Comparison of ENCODE assay signal across 8 cellular contexts in the genomic region with DNA sequence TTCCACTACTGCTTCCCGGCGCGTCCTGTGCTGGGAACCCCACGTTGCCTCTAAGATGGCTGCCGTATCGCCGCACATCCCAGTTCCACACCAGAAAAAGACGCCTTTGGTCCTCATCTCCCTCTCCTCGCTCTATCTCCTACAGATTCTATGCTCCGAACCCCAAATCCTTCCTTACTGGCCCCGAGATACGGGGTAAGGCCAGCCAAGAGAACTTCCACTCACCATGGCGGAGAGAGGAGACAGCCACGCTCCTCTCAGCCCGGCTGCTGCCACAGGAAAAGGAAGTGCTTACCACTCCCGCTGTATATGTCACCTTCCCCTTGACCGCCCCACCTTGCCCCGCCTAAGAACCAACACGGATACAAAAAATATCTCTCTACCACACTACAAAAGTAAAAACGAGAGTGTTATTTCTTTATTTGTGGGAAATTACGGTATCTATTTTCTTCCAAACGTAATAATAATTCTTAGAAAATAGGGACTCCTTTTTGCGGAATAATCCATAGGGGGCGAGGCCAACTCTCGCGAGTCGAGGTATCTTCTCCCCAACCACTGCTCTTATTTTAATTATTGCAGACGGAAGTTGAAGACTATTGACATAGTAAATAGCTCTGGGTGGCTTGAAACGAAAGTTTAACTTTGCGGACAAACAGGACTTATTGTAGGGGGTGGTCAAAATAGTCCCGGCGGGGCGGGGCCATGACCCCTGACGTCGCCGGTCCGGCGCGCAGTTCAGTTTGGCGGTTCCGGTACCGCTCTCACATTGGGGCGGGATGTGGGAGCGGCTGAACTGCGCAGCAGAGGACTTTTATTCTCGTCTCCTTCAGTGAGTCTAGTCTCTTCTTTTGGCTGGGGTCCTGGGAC. TPM values are rescaled to one million over a fixed set of nuclear protein-coding genes. Genes with fewer than 3 reads are reported as not detected.
DNase-seq lines count a peak whose midpoint lies in the region; ATAC-seq and TF ChIP-seq lines count a peak whose summit lies in the region.

Gene RPL4 (minus strand): TSS at position 293 of the 867 bp plus-strand sequence. CDS start 65 bp downstream, at position 228.
Gene ZWILCH (plus strand): TSS at position 764 of the 867 bp plus-strand sequence. CDS start 13 bp downstream, at position 777.

- intact Hi-C loops in activated B cell treated with CpG ODN at 0.5 μM for 24 hours (cut with micrococcal nuclease): loop anchor here (1.0 to 10.0 kb wide), 10 partner anchors 7 to 1330 kb away; partner anchors contain the start of genes AAGAB, C15orf61, DIS3L and DPP8

- H3K27ac Mint-ChIP-seq in activated B cell treated with CpG ODN at 0.5 μM for 24 hours: peak within 1 kb of the TSS; percentile 100

- no peaks in the 10 kb centered on the region for H3K9me3 Mint-ChIP-seq in activated B cell treated with CpG ODN at 0.5 μM for 24 hours

- POLR2A ChIA-PET in activated B cell treated with CpG ODN at 0.5 μM for 24 hours (lab: Charles Lee): interaction anchor here (0.5 to 3.5 kb wide), 16 partner anchors 11 to 1931 kb away, joined by 3 to 24 read pairs (median 4); partner anchors contain the start of genes DIS3L, FEM1B, MAP2K1 and RAB11A

- no peaks in the 10 kb centered on the region for H3K27me3 Mint-ChIP-seq in activated B cell treated with CpG ODN at 0.5 μM for 24 hours

- peak; percentile 32 for DNase-seq in NCI-H2196 treated with DMSO at 0.1 percent for 48 hours (lab: John Stamatoyannopoulos, UW; ENCODE audit: unreplicated experiment)
- DNase-seq in activated B cell treated with CpG ODN at 0.5 μM for 24 hours: peak; percentile 70
- DNase-seq in caudate nucleus (lab: John Stamatoyannopoulos, UW): peak in 58 of 61 donors; percentile 9 to 81 (median 56)
- peak; percentile 87 for DNase-seq in inferior parietal cortex (ENCODE audit: extremely low spot score)
- peak; percentile 76 for DNase-seq in stimulated activated CD4-positive, alpha-beta T cell treated with anti-CD3 and anti-CD28 coated beads, Interleukin-12 subunit alpha, Interleukin-12 subunit beta, amount 100 ng/mL, for 4 hours

- TF ChIP-seq CTCF in 22Rv1 (IDR thresholded peaks at IDR 0.05): no peak
- TF ChIP-seq CTCF in activated B cell treated with CpG ODN at 0.5 μM for 24 hours (IDR thresholded peaks at IDR 0.05): no peak

- H3K4me1 Mint-ChIP-seq in activated B cell treated with CpG ODN at 0.5 μM for 24 hours: peaks cover 42% of the 10 kb centered on the region

- ATAC-seq in GM18517 (IDR thresholded peaks at IDR 0.05; ENCODE audit: unreplicated experiment): peak; percentile 78
- peak; percentile 67 for ATAC-seq in HG03039 (IDR thresholded peaks at IDR 0.05; ENCODE audit: unreplicated experiment)
- peak; percentile 85 for ATAC-seq in activated B cell treated with CpG ODN at 0.5 μM for 24 hours (ENCODE audit: low read depth)

- CTCF ChIA-PET in activated B cell treated with CpG ODN at 0.5 μM for 24 hours (lab: Charles Lee): no interaction called here

- peak within 1 kb of the TSS; percentile 97 for H3K27ac ChIP-seq in 22Rv1
- peak within 1 kb of the TSS; percentile 93 for H3K27ac ChIP-seq in caudate nucleus (ENCODE audit: low read depth, low read length)

- peaks cover 58% of the 10 kb centered on the region for H3K36me3 Mint-ChIP-seq in activated B cell treated with CpG ODN at 0.5 μM for 24 hours (ENCODE audit: low read depth)

- peak within 1 kb of the TSS; percentile 100 for H3K4me3 Mint-ChIP-seq in activated B cell treated with CpG ODN at 0.5 μM for 24 hours

RNA-seq across cellular contexts. Expression of gene RPL4, which starts in this region (rescaled TPM):
- total RNA-seq in activated B cell treated with CpG ODN at 0.5 μM for 24 hours: 3,690 and 4,303 TPM in 2 replicates

RNA-seq across cellular contexts. Expression of gene ZWILCH, which starts in this region (rescaled TPM):
- total RNA-seq in activated B cell treated with CpG ODN at 0.5 μM for 24 hours: 8.4 and 13.7 TPM in 2 replicates

Comparison
In these comparisons a context has a peak if more than half of its experiments do, and no peak if none do; other contexts are left out.
1. Peak in every context shown above with its lines: DNase-seq, ATAC-seq and H3K27ac ChIP-seq.
2. DNase-seq: peak in every context shown above with its lines; median percentile 87 in inferior parietal cortex; 76 in stimulated activated CD4-positive, alpha-beta T cell treated with anti-CD3 and anti-CD28 coated beads, Interleukin-12 subunit alpha, Interleukin-12 subunit beta, amount 100 ng/mL, for 4 hours; 70 in activated B cell treated with CpG ODN at 0.5 μM for 24 hours; 56 in caudate nucleus; 32 in NCI-H2196 treated with DMSO at 0.1 percent for 48 hours.